In the genomic region with DNA sequence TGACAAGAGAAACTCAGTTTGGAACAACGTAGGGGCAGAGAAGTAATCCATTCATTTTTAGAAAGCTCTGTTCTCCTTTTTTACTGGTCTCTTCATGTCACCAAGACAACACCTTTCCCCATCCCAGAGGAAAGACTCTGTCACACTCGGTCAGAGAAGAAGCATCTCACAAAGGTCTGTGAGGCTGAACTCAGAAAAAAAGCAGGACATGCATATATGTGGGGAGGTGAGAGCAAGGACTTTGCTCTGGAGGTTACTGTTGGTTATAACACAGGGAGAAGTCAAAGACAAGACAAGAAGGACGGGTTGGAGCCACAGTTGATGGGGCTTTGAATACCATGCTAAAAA, we compare ENCODE assay signal across 1 cellular context.
TF ChIP-seq lines count a peak whose summit lies in the region.

No MANE protein-coding gene starts in this region.

TF ChIP-seq in HepG2, 621 proteins besides CTCF, POLR2A, EP300 and RAD21:
- TF ChIP-seq GATAD2A (CRISPR knock-in tag; IDR thresholded peaks at IDR 0.05) (peak; percentile 29; the same call in 1 of the 2 replicates), ZNF12 (CRISPR knock-in tag; IDR thresholded peaks at IDR 0.05) (0 out of 2 replicates have a peak, but pooled peaks have one; percentile 2), HNF4A (CRISPR knock-in tag; IDR thresholded peaks at IDR 0.05) (peak; percentile 79), ZNF292 (CRISPR knock-in tag; IDR thresholded peaks at IDR 0.05; ENCODE audit: borderline replicate concordance, low read depth) (0 out of 2 replicates have a peak, but pooled peaks have one; percentile 55), ZFP90 (CRISPR knock-in tag; IDR thresholded peaks at IDR 0.05; ENCODE audit: borderline replicate concordance) (no peak), MAFG (CRISPR knock-in tag; IDR thresholded peaks at IDR 0.05) (no peak), AGO2 (optimal IDR thresholded peaks at IDR 0.05; ENCODE audit: low read depth, low read length) (no peak), ZFP1 (CRISPR knock-in tag; IDR thresholded peaks at IDR 0.05) (peak; percentile 45; the same call in 1 of the 2 replicates), HMG20A (CRISPR knock-in tag; IDR thresholded peaks at IDR 0.05; ENCODE audit: borderline replicate concordance) (no peak), ZNF569 (CRISPR knock-in tag; IDR thresholded peaks at IDR 0.05; ENCODE audit: borderline replicate concordance) (0 out of 2 replicates have a peak, but pooled peaks have one; percentile 67), POLR2AphosphoS5 (IDR thresholded peaks at IDR 0.05; ENCODE audit: low read depth, low read length) (peak; percentile 43; the same call in 1 of the 2 replicates), CHD4 (IDR thresholded peaks at IDR 0.05; ENCODE audit: borderline replicate concordance, low read length) (peak; percentile 72; the same call in 1 of the 2 replicates), ZNF788 (CRISPR knock-in tag; IDR thresholded peaks at IDR 0.05; ENCODE audit: borderline replicate concordance) (no peak), SSRP1 (CRISPR knock-in tag; IDR thresholded peaks at IDR 0.05) (peak; percentile 89), MTF2 (CRISPR knock-in tag; IDR thresholded peaks at IDR 0.05; ENCODE audit: borderline replicate concordance) (no peak), ASH2L (IDR thresholded peaks at IDR 0.05; ENCODE audit: insufficient read length, low read depth, low read length) (peak; percentile 49), ZNF354B (CRISPR knock-in tag; IDR thresholded peaks at IDR 0.05) (no peak), ZNF589 (CRISPR knock-in tag; conservative IDR thresholded peaks at IDR 0.05) (no peak), ZNF234 (CRISPR knock-in tag; conservative IDR thresholded peaks at IDR 0.05) (0 out of 2 replicates have a peak, but pooled peaks have one; percentile 40), MYC (CRISPR knock-in tag; IDR thresholded peaks at IDR 0.05; ENCODE audit: borderline replicate concordance) (no peak), ZNF644 (CRISPR knock-in tag; IDR thresholded peaks at IDR 0.05; ENCODE audit: low read depth) (0 out of 2 replicates have a peak, but pooled peaks have one; percentile 26), ARNT (IDR thresholded peaks at IDR 0.05) (no peak), ZKSCAN5 (CRISPR knock-in tag; IDR thresholded peaks at IDR 0.05) (peak; percentile 97), ZNF136 (CRISPR knock-in tag; IDR thresholded peaks at IDR 0.05; ENCODE audit: low read depth) (0 out of 2 replicates have a peak, but pooled peaks have one; percentile 7), SMARCC2 (IDR thresholded peaks at IDR 0.05) (no peak), IRF2 (CRISPR knock-in tag; IDR thresholded peaks at IDR 0.05) (peak; percentile 14; the same call in 1 of the 2 replicates), HNF4G (IDR thresholded peaks at IDR 0.05; ENCODE audit: borderline replicate concordance, low read depth, low read length) (peak; percentile 44), HNF4G (CRISPR knock-in tag; IDR thresholded peaks at IDR 0.05; ENCODE audit: borderline replicate concordance, low read depth) (0 out of 2 replicates have a peak, but pooled peaks have one; percentile 28), NR2F6 (IDR thresholded peaks at IDR 0.05) (no peak), NR2F6 (CRISPR knock-in tag; IDR thresholded peaks at IDR 0.05) (no peak), TGIF2 (CRISPR knock-in tag; IDR thresholded peaks at IDR 0.05) (0 out of 2 replicates have a peak, but pooled peaks have one; percentile 45)
- TF ChIP-seq, protein P1, sequence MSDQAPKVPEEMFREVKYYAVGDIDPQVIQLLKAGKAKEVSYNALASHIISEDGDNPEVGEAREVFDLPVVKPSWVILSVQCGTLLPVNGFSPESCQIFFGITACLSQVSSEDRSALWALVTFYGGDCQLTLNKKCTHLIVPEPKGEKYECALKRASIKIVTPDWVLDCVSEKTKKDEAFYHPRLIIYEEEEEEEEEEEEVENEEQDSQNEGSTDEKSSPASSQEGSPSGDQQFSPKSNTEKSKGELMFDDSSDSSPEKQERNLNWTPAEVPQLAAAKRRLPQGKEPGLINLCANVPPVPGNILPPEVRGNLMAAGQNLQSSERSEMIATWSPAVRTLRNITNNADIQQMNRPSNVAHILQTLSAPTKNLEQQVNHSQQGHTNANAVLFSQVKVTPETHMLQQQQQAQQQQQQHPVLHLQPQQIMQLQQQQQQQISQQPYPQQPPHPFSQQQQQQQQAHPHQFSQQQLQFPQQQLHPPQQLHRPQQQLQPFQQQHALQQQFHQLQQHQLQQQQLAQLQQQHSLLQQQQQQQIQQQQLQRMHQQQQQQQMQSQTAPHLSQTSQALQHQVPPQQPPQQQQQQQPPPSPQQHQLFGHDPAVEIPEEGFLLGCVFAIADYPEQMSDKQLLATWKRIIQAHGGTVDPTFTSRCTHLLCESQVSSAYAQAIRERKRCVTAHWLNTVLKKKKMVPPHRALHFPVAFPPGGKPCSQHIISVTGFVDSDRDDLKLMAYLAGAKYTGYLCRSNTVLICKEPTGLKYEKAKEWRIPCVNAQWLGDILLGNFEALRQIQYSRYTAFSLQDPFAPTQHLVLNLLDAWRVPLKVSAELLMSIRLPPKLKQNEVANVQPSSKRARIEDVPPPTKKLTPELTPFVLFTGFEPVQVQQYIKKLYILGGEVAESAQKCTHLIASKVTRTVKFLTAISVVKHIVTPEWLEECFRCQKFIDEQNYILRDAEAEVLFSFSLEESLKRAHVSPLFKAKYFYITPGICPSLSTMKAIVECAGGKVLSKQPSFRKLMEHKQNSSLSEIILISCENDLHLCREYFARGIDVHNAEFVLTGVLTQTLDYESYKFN (CRISPR knock-in tag; conservative IDR thresholded peaks at IDR 0.05), result peak; percentile 4; the same call in 1 of the 2 replicates
- TF ChIP-seq, protein P2, sequence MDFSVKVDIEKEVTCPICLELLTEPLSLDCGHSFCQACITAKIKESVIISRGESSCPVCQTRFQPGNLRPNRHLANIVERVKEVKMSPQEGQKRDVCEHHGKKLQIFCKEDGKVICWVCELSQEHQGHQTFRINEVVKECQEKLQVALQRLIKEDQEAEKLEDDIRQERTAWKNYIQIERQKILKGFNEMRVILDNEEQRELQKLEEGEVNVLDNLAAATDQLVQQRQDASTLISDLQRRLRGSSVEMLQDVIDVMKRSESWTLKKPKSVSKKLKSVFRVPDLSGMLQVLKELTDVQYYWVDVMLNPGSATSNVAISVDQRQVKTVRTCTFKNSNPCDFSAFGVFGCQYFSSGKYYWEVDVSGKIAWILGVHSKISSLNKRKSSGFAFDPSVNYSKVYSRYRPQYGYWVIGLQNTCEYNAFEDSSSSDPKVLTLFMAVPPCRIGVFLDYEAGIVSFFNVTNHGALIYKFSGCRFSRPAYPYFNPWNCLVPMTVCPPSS (IDR thresholded peaks at IDR 0.05), result no peak
- TF ChIP-seq, protein P3, sequence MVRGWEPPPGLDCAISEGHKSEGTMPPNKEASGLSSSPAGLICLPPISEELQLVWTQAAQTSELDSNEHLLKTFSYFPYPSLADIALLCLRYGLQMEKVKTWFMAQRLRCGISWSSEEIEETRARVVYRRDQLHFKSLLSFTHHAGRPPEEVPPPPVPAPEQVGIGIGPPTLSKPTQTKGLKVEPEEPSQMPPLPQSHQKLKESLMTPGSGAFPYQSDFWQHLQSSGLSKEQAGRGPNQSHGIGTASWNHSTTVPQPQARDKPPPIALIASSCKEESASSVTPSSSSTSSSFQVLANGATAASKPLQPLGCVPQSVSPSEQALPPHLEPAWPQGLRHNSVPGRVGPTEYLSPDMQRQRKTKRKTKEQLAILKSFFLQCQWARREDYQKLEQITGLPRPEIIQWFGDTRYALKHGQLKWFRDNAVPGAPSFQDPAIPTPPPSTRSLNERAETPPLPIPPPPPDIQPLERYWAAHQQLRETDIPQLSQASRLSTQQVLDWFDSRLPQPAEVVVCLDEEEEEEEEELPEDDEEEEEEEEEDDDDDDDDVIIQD (CRISPR knock-in tag; IDR thresholded peaks at IDR 0.05; ENCODE audit: low read depth), result 0 out of 2 replicates have a peak, but pooled peaks have one; percentile 0
- TF ChIP-seq, protein P4, sequence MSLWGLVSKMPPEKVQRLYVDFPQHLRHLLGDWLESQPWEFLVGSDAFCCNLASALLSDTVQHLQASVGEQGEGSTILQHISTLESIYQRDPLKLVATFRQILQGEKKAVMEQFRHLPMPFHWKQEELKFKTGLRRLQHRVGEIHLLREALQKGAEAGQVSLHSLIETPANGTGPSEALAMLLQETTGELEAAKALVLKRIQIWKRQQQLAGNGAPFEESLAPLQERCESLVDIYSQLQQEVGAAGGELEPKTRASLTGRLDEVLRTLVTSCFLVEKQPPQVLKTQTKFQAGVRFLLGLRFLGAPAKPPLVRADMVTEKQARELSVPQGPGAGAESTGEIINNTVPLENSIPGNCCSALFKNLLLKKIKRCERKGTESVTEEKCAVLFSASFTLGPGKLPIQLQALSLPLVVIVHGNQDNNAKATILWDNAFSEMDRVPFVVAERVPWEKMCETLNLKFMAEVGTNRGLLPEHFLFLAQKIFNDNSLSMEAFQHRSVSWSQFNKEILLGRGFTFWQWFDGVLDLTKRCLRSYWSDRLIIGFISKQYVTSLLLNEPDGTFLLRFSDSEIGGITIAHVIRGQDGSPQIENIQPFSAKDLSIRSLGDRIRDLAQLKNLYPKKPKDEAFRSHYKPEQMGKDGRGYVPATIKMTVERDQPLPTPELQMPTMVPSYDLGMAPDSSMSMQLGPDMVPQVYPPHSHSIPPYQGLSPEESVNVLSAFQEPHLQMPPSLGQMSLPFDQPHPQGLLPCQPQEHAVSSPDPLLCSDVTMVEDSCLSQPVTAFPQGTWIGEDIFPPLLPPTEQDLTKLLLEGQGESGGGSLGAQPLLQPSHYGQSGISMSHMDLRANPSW (CRISPR knock-in tag; IDR thresholded peaks at IDR 0.05; ENCODE audit: borderline replicate concordance), result no peak
- TF ChIP-seq, protein P5, sequence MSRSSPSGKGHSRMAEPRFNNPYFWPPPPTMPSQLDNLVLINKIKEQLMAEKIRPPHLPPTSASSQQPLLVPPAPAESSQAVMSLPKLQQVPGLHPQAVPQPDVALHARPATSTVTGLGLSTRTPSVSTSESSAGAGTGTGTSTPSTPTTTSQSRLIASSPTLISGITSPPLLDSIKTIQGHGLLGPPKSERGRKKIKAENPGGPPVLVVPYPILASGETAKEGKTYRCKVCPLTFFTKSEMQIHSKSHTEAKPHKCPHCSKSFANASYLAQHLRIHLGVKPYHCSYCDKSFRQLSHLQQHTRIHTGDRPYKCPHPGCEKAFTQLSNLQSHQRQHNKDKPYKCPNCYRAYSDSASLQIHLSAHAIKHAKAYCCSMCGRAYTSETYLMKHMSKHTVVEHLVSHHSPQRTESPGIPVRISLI (CRISPR knock-in tag; IDR thresholded peaks at IDR 0.05; ENCODE audit: borderline replicate concordance), result peak; percentile 11; the same call in 1 of the 2 replicates
- TF ChIP-seq, protein P6, sequence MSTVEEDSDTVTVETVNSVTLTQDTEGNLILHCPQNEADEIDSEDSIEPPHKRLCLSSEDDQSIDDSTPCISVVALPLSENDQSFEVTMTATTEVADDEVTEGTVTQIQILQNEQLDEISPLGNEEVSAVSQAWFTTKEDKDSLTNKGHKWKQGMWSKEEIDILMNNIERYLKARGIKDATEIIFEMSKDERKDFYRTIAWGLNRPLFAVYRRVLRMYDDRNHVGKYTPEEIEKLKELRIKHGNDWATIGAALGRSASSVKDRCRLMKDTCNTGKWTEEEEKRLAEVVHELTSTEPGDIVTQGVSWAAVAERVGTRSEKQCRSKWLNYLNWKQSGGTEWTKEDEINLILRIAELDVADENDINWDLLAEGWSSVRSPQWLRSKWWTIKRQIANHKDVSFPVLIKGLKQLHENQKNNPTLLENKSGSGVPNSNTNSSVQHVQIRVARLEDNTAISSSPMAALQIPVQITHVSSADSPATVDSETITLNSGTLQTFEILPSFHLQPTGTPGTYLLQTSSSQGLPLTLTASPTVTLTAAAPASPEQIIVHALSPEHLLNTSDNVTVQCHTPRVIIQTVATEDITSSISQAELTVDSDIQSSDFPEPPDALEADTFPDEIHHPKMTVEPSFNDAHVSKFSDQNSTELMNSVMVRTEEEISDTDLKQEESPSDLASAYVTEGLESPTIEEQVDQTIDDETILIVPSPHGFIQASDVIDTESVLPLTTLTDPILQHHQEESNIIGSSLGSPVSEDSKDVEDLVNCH (CRISPR knock-in tag; IDR thresholded peaks at IDR 0.05), result no peak
- TF ChIP-seq, protein P7, sequence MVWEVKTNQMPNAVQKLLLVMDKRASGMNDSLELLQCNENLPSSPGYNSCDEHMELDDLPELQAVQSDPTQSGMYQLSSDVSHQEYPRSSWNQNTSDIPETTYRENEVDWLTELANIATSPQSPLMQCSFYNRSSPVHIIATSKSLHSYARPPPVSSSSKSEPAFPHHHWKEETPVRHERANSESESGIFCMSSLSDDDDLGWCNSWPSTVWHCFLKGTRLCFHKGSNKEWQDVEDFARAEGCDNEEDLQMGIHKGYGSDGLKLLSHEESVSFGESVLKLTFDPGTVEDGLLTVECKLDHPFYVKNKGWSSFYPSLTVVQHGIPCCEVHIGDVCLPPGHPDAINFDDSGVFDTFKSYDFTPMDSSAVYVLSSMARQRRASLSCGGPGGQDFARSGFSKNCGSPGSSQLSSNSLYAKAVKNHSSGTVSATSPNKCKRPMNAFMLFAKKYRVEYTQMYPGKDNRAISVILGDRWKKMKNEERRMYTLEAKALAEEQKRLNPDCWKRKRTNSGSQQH (CRISPR knock-in tag; IDR thresholded peaks at IDR 0.05; ENCODE audit: low read depth), result 0 out of 2 replicates have a peak, but pooled peaks have one; percentile 51
- TF ChIP-seq, protein P8, sequence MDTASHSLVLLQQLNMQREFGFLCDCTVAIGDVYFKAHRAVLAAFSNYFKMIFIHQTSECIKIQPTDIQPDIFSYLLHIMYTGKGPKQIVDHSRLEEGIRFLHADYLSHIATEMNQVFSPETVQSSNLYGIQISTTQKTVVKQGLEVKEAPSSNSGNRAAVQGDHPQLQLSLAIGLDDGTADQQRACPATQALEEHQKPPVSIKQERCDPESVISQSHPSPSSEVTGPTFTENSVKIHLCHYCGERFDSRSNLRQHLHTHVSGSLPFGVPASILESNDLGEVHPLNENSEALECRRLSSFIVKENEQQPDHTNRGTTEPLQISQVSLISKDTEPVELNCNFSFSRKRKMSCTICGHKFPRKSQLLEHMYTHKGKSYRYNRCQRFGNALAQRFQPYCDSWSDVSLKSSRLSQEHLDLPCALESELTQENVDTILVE (CRISPR knock-in tag; IDR thresholded peaks at IDR 0.05), result peak; percentile 38; the same call in 1 of the 2 replicates
